1 cellular context compared by ENCODE assay signal in the genomic region with DNA sequence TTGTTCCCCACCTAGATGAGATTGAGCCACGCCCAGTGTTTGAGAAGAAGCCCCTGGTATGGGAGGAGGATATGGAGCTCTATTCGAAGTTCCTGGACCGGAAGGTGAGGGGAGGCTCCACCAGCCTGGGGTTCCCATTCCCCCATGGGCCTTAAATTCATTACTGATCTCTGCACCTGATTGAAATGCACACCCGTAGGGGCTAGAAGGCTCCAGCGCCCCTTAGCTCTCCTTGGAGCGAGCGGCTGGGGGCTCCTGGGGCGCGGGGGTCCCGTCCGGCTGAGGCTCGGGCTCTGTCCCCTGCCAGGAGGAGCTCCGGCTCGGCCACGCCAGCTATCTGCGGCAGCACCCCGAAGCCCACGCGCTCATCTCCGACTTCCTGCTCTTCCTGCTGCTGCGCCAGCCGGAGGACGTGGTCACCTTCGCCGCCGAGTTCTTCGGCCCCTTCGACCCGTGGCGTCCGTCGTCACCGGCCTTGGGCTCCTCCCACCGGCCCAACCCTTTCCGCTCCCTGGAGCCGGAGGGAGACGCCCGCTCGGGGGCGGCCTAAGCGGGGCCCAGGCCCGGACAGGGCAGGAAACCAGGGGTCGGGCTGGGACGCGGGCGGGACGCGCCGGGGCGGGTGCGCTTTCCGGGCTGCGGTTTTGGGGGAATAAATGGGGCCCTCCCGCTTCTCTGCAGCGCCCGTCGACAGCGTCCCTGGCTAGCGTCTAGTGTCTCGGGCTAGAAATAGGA.
TF ChIP-seq lines count a peak whose summit lies in the region.

No MANE protein-coding gene starts in this region.

TF ChIP-seq in GM12878, 131 proteins besides CTCF, POLR2A, EP300 and RAD21 (continued from another document):
- TF ChIP-seq ZNF687 (IDR thresholded peaks at IDR 0.05): peak; percentile 77
- no peak for TF ChIP-seq MEF2A (IDR thresholded peaks at IDR 0.05; ENCODE audit: insufficient read depth, low read depth, low read length)
- TF ChIP-seq BCLAF1 (IDR thresholded peaks at IDR 0.05): no peak
- no peak for TF ChIP-seq ATF7 (IDR thresholded peaks at IDR 0.05; ENCODE audit: low read depth)
- TF ChIP-seq RB1 (IDR thresholded peaks at IDR 0.05; ENCODE audit: borderline replicate concordance): peak; percentile 33; the same call in 1 of the 2 replicates
- no peak for TF ChIP-seq ZZZ3 (IDR thresholded peaks at IDR 0.05; ENCODE audit: control insufficient read depth, insufficient read length, low read depth)
- no peak for TF ChIP-seq SMAD1 (IDR thresholded peaks at IDR 0.05; ENCODE audit: low read depth, partially characterized antibody)
- peak in 1 of 2 experiments; percentile 61; a peak in 1 of 3 replicates for TF ChIP-seq EGR1 (IDR thresholded peaks at IDR 0.05; ENCODE audit: borderline replicate concordance in 1 of 2, low read depth in 2 of 2, low read length in 2 of 2)
- TF ChIP-seq MYB (IDR thresholded peaks at IDR 0.05; ENCODE audit: borderline replicate concordance, low read depth, low read length): no peak
- no peak for TF ChIP-seq STAT3 (IDR thresholded peaks at IDR 0.05; ENCODE audit: low read depth, low read length)
- no peak for TF ChIP-seq ZNF274 (IDR thresholded peaks at IDR 0.05; ENCODE audit: insufficient read depth, insufficient read length)
- no peak for TF ChIP-seq RAD51 (IDR thresholded peaks at IDR 0.05)
- no peak for TF ChIP-seq JUNB (IDR thresholded peaks at IDR 0.05)
- no peak; a peak in 2 of 4 replicates for TF ChIP-seq IKZF2 (IDR thresholded peaks at IDR 0.05)
- no peak for TF ChIP-seq SUPT20H (IDR thresholded peaks at IDR 0.05; ENCODE audit: borderline replicate concordance, control insufficient read depth, low read depth, low read length)
- no peak for TF ChIP-seq ATF3 (IDR thresholded peaks at IDR 0.05; ENCODE audit: borderline replicate concordance, extremely low read depth, low read depth, low read length)
- TF ChIP-seq, protein P1, sequence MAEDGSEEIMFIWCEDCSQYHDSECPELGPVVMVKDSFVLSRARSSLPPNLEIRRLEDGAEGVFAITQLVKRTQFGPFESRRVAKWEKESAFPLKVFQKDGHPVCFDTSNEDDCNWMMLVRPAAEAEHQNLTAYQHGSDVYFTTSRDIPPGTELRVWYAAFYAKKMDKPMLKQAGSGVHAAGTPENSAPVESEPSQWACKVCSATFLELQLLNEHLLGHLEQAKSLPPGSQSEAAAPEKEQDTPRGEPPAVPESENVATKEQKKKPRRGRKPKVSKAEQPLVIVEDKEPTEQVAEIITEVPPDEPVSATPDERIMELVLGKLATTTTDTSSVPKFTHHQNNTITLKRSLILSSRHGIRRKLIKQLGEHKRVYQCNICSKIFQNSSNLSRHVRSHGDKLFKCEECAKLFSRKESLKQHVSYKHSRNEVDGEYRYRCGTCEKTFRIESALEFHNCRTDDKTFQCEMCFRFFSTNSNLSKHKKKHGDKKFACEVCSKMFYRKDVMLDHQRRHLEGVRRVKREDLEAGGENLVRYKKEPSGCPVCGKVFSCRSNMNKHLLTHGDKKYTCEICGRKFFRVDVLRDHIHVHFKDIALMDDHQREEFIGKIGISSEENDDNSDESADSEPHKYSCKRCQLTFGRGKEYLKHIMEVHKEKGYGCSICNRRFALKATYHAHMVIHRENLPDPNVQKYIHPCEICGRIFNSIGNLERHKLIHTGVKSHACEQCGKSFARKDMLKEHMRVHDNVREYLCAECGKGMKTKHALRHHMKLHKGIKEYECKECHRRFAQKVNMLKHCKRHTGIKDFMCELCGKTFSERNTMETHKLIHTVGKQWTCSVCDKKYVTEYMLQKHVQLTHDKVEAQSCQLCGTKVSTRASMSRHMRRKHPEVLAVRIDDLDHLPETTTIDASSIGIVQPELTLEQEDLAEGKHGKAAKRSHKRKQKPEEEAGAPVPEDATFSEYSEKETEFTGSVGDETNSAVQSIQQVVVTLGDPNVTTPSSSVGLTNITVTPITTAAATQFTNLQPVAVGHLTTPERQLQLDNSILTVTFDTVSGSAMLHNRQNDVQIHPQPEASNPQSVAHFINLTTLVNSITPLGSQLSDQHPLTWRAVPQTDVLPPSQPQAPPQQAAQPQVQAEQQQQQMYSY (CRISPR knock-in tag; IDR thresholded peaks at IDR 0.05): no peak
- TF ChIP-seq SUZ12 (IDR thresholded peaks at IDR 0.05; ENCODE audit: unreplicated experiment): no peak
- peak; percentile 50; the same call in 1 of the 2 replicates for TF ChIP-seq EED (IDR thresholded peaks at IDR 0.05; ENCODE audit: low read depth)
- TF ChIP-seq RELB (IDR thresholded peaks at IDR 0.05; ENCODE audit: low read depth): 0 out of 2 replicates have a peak, but pooled peaks have one; percentile 17
- TF ChIP-seq SREBF1 (IDR thresholded peaks at IDR 0.05; ENCODE audit: low read length): no peak
- TF ChIP-seq YY1 (IDR thresholded peaks at IDR 0.05; ENCODE audit: low read depth, low read length): no peak
- no peak for TF ChIP-seq CBX5 (IDR thresholded peaks at IDR 0.05; ENCODE audit: low read depth)
- TF ChIP-seq TARDBP (IDR thresholded peaks at IDR 0.05; ENCODE audit: borderline replicate concordance): no peak
- TF ChIP-seq, protein P2, sequence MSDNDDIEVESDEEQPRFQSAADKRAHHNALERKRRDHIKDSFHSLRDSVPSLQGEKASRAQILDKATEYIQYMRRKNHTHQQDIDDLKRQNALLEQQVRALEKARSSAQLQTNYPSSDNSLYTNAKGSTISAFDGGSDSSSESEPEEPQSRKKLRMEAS (IDR thresholded peaks at IDR 0.05; ENCODE audit: low read depth, low read length): peak; percentile 60; the same call in 1 of the 2 replicates
- TF ChIP-seq SMC3 (IDR thresholded peaks at IDR 0.05; ENCODE audit: borderline replicate concordance, low read length): no peak
- TF ChIP-seq BHLHE40 (IDR thresholded peaks at IDR 0.05; ENCODE audit: borderline replicate concordance in 1 of 2, low read depth in 2 of 2, low read length in 1 of 2): peak in 1 of 2 experiments; percentile 45; a peak in 1 of 4 replicates
- TF ChIP-seq NR2F1 (conservative IDR thresholded peaks at IDR 0.05): peak; percentile 40; the same call in 1 of the 2 replicates
- peak; percentile 75 for TF ChIP-seq RUNX3 (IDR thresholded peaks at IDR 0.05; ENCODE audit: low read length)
- TF ChIP-seq TCF12 (IDR thresholded peaks at IDR 0.05; ENCODE audit: low read depth, low read length): no peak
- TF ChIP-seq ESRRA (IDR thresholded peaks at IDR 0.05; ENCODE audit: low read length): no peak
- no peak for TF ChIP-seq IRF3 (IDR thresholded peaks at IDR 0.05)
- no peak for TF ChIP-seq MTA2 (IDR thresholded peaks at IDR 0.05; ENCODE audit: low read depth)
- TF ChIP-seq, protein P3, sequence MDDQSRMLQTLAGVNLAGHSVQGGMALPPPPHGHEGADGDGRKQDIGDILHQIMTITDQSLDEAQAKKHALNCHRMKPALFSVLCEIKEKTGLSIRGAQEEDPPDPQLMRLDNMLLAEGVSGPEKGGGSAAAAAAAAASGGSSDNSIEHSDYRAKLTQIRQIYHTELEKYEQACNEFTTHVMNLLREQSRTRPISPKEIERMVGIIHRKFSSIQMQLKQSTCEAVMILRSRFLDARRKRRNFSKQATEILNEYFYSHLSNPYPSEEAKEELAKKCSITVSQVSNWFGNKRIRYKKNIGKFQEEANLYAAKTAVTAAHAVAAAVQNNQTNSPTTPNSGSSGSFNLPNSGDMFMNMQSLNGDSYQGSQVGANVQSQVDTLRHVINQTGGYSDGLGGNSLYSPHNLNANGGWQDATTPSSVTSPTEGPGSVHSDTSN (IDR thresholded peaks at IDR 0.05; ENCODE audit: insufficient replicate concordance, low read depth, low read length): no peak
- TF ChIP-seq FOXM1 (IDR thresholded peaks at IDR 0.05; ENCODE audit: low read depth, low read length): no peak
- TF ChIP-seq, protein P4, sequence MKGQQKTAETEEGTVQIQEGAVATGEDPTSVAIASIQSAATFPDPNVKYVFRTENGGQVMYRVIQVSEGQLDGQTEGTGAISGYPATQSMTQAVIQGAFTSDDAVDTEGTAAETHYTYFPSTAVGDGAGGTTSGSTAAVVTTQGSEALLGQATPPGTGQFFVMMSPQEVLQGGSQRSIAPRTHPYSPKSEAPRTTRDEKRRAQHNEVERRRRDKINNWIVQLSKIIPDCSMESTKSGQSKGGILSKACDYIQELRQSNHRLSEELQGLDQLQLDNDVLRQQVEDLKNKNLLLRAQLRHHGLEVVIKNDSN (IDR thresholded peaks at IDR 0.05; ENCODE audit: borderline replicate concordance, extremely low read length, insufficient read depth, low read depth, low read length): no peak
